In the genomic region with DNA sequence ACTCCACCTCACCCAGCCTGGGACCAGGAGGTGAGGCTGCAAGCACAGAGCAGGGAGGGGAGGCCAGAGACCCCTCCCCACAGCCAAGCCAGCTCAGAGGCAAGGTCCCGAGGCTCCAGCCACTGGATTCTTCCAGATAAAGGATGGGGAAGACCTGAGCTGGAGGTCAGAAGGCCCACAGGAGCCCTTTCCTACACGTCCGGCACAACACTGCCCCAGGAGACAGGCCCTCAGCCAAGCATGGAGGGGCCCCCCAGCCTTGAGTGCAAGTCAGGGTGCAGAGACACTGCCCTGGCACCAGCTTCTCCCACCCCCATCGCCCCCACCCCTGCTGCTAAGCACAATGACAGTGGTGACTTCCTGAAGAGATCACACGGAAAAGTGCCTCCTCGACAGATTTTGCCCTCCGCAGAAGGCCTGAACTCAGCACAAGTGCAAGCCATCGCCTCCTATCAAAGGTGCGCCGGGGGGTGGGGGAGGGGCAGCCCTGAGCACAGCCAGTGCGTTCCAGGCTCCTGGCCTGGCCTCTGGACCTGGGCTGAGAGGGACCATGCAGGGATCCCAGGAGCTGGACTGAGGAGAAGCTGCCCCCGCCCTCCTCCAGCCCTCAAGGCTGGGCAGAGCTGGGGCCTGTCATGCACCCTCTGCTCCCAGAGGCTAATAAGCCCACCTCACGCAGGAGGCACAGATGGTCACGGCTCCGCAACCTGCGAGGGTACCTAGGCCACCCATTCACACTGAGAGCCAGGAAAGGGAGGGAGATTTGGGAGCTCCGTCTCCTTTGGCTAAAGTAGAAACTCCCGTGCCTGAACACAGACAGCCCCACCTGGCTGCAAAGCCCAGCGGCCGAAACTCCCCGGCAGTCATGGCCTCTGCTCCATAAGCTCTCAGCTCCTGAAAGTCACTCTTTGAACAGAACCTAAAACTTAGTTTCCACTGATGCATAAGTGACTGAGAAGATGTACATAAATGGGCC, we compare ENCODE assay signal across 10 cellular contexts. TPM values are rescaled to one million over a fixed set of nuclear protein-coding genes. Genes with fewer than 3 reads are reported as not detected.
DNase-seq lines count a peak whose midpoint lies in the region; ATAC-seq and TF ChIP-seq lines count a peak whose summit lies in the region.
"Had no signal": no experiment of that assay in that cellular context is flagged by ENCODE, and none has a peak within 500 bp of the region (broad histone marks: within the 10 kb centered on the region; RNA-seq: fewer than 3 reads in every experiment).

No MANE protein-coding gene starts in this region.

- peaks cover 71% of the 10 kb centered on the region for H3K79me2 ChIP-seq in neural progenitor cell (ENCODE audit: low read depth)

- H3K27me3 ChIP-seq in Caco-2 (replicated peaks; ENCODE audit: control insufficient read depth, insufficient read depth, low read length) (no peaks in the 10 kb centered on the region), duodenal mucosa (ENCODE audit: control insufficient read depth in 1 of 2, insufficient read depth in 2 of 2, low read length in 2 of 2) (peaks cover 6 to 12% of the 10 kb centered on the region in 2 donors), neural progenitor cell (peaks cover 17% of the 10 kb centered on the region)

- no peak for DNase-seq in Caco-2
- DNase-seq in NB4 (ENCODE audit: low read depth), result peak; percentile 56
- DNase-seq in neural progenitor cell (ENCODE audit: low spot score), result peak; percentile 62
- DNase-seq in globus pallidus (ENCODE audit: low spot score), result no peak
- DNase-seq in kidney tubule cell (ENCODE audit: low spot score), result no peak
- DNase-seq: NCI-H345 had no signal

- intact Hi-C loops in Caco-2 (cut with micrococcal nuclease; ENCODE audit: unreplicated experiment), result loop anchor here (5.0 kb wide), 2 partner anchors 97 to 597 kb away; a partner anchor contains a TSS

- H3K4me3 Mint-ChIP-seq in Caco-2 (ENCODE audit: unreplicated experiment) (no peak overlapping the region), neural progenitor cell (peak overlapping the region; percentile 90)

- TF ChIP-seq CTCF in Caco-2 (IDR thresholded peaks at IDR 0.05; ENCODE audit: insufficient read depth in 1 of 2, low read depth in 1 of 2, low read length in 1 of 2, severe bottlenecking in 1 of 2, unreplicated experiment in 1 of 2) (no peak), NB4 (IDR thresholded peaks at IDR 0.05; ENCODE audit: low read depth, low read length) (no peak), neural progenitor cell (IDR thresholded peaks at IDR 0.05) (no peak)

- H3K27me3 Mint-ChIP-seq in Caco-2 (ENCODE audit: insufficient read depth, unreplicated experiment) (no peaks in the 10 kb centered on the region), neural progenitor cell (ENCODE audit: insufficient read depth, low read depth) (no peaks in the 10 kb centered on the region)

- peaks cover 17% of the 10 kb centered on the region for H3K4me1 Mint-ChIP-seq in Caco-2 (ENCODE audit: low read depth, unreplicated experiment)
- H3K4me1 Mint-ChIP-seq in neural progenitor cell, result peaks cover 21% of the 10 kb centered on the region

- H3K4me3 ChIP-seq in Caco-2 (ENCODE audit: low read depth, low read length), result no peak overlapping the region
- H3K4me3 ChIP-seq in NB4 (ENCODE audit: low read depth, low read length), result peak overlapping the region; percentile 72
- H3K4me3 ChIP-seq in duodenal mucosa (ENCODE audit: low read depth in 1 of 2, low read length in 2 of 2), result peak overlapping the region; percentile 28 to 52
- no peak overlapping the region for H3K4me3 ChIP-seq in neural progenitor cell

- CTCF ChIA-PET in Caco-2 (lab: Charles Lee), result interaction anchor here (1.5 to 1.6 kb wide), 2 partner anchors 95 to 98 kb away, joined by 4 to 10 read pairs; a partner anchor contains a TSS

- H3K4me2 ChIP-seq in neural progenitor cell, result peak overlapping the region; percentile 82

- peaks cover 39% of the 10 kb centered on the region for H3K36me3 Mint-ChIP-seq in Caco-2 (ENCODE audit: insufficient read depth, unreplicated experiment)
- H3K36me3 Mint-ChIP-seq in neural progenitor cell, result peaks cover 5% of the 10 kb centered on the region

- H3K9me3 ChIP-seq in Caco-2 (no peaks in the 10 kb centered on the region), duodenal mucosa (ENCODE audit: control insufficient read depth in 1 of 2, low read length in 2 of 2) (no peaks in the 10 kb centered on the region), neural progenitor cell (ENCODE audit: low read depth) (no peaks in the 10 kb centered on the region)

- H3K27ac ChIP-seq in duodenal mucosa (ENCODE audit: low read depth, low read length), result peak overlapping the region; percentile 25
- H3K27ac ChIP-seq in neural progenitor cell, result no peak overlapping the region

- ATAC-seq in HG03439 (IDR thresholded peaks at IDR 0.05; ENCODE audit: unreplicated experiment), result no peak
- ATAC-seq in GM19328 (IDR thresholded peaks at IDR 0.05; ENCODE audit: unreplicated experiment), result no peak

- H3K4me1 ChIP-seq in Caco-2 (peaks cover 14% of the 10 kb centered on the region), duodenal mucosa (ENCODE audit: control insufficient read depth in 1 of 2, insufficient read depth in 2 of 2, low read length in 2 of 2) (peaks cover 44 to 65% of the 10 kb centered on the region in 2 donors), neural progenitor cell (peaks cover 33% of the 10 kb centered on the region)

- H3K27ac Mint-ChIP-seq in Caco-2 (ENCODE audit: unreplicated experiment) (peak overlapping the region; percentile 85), neural progenitor cell (no peak overlapping the region)

- peaks cover 55% of the 10 kb centered on the region for H4K20me1 ChIP-seq in neural progenitor cell (ENCODE audit: low read depth)

- no peak for TF ChIP-seq POLR2A in NB4 (IDR thresholded peaks at IDR 0.05; ENCODE audit: extremely low read depth, insufficient read length)

- H3K9me3 Mint-ChIP-seq in Caco-2 (ENCODE audit: unreplicated experiment) (no peaks in the 10 kb centered on the region), neural progenitor cell (no peaks in the 10 kb centered on the region)

- POLR2A ChIA-PET in Caco-2 (lab: Charles Lee), result interaction anchor here (0.7 to 1.1 kb wide), 2 partner anchors 14 to 256 kb away, joined by 3 read pairs; a partner anchor contains a TSS

- H3K9ac ChIP-seq in duodenal mucosa (ENCODE audit: low read depth in 1 of 2, low read length in 2 of 2), result peak overlapping the region; percentile 33 to 47
- no peak overlapping the region for H3K9ac ChIP-seq in neural progenitor cell

- peaks cover 39% of the 10 kb centered on the region for H3F3A ChIP-seq in neural progenitor cell (ENCODE audit: low read depth)

- BruUV-seq in Caco-2 (replicated peaks; lab: Mats Ljungman, UMichigan), result no TSS peak

- H2AFZ ChIP-seq in neural progenitor cell (replicated peaks), result no peak overlapping the region

- peaks cover 3% of the 10 kb centered on the region for H3K36me3 ChIP-seq in Caco-2 (ENCODE audit: control insufficient read depth, insufficient read depth, low read length)
- peaks cover 0 to 15% of the 10 kb centered on the region in 2 donors for H3K36me3 ChIP-seq in duodenal mucosa (ENCODE audit: control insufficient read depth in 1 of 2, insufficient read depth in 2 of 2, low read length in 2 of 2)
- no peaks in the 10 kb centered on the region for H3K36me3 ChIP-seq in neural progenitor cell

RNA-seq across cellular contexts. Expression of a gene that starts 2.7 kb away (rescaled TPM):
- 28.9 and 29.1 TPM in 2 replicates for total RNA-seq in Caco-2 (2022)
- 8.1 and 12.9 TPM in 2 replicates for total RNA-seq in neural progenitor cell (ENCODE audit: low replicate concordance)

RNA-seq across cellular contexts. Expression of a gene that starts 6.9 kb away (rescaled TPM):
- total RNA-seq in Caco-2 (2022) (55.6 and 57.4 TPM in 2 replicates), neural progenitor cell (ENCODE audit: low replicate concordance) (5.1 and 15.2 TPM in 2 replicates)

RNA-seq across cellular contexts. Expression of a gene that starts 12.3 kb away (rescaled TPM):
- total RNA-seq in Caco-2 (2022) (200 and 203 TPM in 2 replicates), neural progenitor cell (ENCODE audit: low replicate concordance) (32.6 and 72.2 TPM in 2 replicates)

RNA-seq across cellular contexts. Expression of a gene that starts 13.6 kb away (rescaled TPM):
- total RNA-seq in Caco-2 (2022), result 125 and 151 TPM in 2 replicates
- 6.8 and 17.0 TPM in 2 replicates for total RNA-seq in neural progenitor cell (ENCODE audit: low replicate concordance)

RNA-seq across cellular contexts. Expression of a gene that starts 22.2 kb away (rescaled TPM):
- total RNA-seq in Caco-2 (2022) (not detected in 2 replicates), neural progenitor cell (ENCODE audit: low replicate concordance) (0.11 TPM in 1 of 2 replicates, not detected in the other)
- total RNA-seq: kidney epithelial cell had no signal

Comparison
In these comparisons a context has a peak if more than half of its experiments do, and no peak if none do; other contexts are left out.
1. DNase-seq: peak in NB4 (single experiment) and neural progenitor cell (single experiment); none in Caco-2 (0 of 2), globus pallidus (single experiment) and kidney tubule cell (single experiment).
2. H3K4me3 ChIP-seq: peak in NB4 (single experiment) and duodenal mucosa (2 of 2); none in Caco-2 (single experiment) and neural progenitor cell (single experiment).